Comparison of ENCODE assay signal across 18 cellular contexts in genomic region chr10:132334883-132335188, GRCh38.
"Had no signal": no experiment of that assay in that cellular context is flagged by ENCODE, and none has a peak within 500 bp of the region (broad histone marks: within the 10 kb centered on the region; RNA-seq: fewer than 3 reads in every experiment).

No MANE protein-coding gene starts in this region.

- H3K27ac ChIP-seq: epithelial cell of prostate, hepatocyte, psoas muscle, testis, WERI-Rb-1 had no signal

- H3K4me3 Mint-ChIP-seq: activated T-helper 1 cell treated with anti-CD3 and anti-CD28 coated beads, Interleukin-12 subunit alpha, Interleukin-12 subunit beta, Interleukin-2, Interleukin-4 antibody, amounts not matched to agents 30 ng/mL and 10 ng/mL and 1 ng/mL, durations not matched to agents 14 hours and 24 hours and 36 hours; endodermal cell had no signal

- H2AFZ ChIP-seq: hepatocyte had no signal

- H3K4me3 ChIP-seq: hepatocyte, lung, psoas muscle, testis had no signal

- FAIRE-seq: small intestine had no signal

- H3K27me3 Mint-ChIP-seq: activated naive CD8-positive, alpha-beta T cell had no signal

- H3K9me3 Mint-ChIP-seq: activated T-helper 1 cell treated with anti-CD3 and anti-CD28 coated beads, Interleukin-12 subunit alpha, Interleukin-12 subunit beta, Interleukin-2, Interleukin-4 antibody, amounts not matched to agents 30 ng/mL and 10 ng/mL and 1 ng/mL, durations not matched to agents 14 hours and 24 hours and 36 hours had no signal

- H3K9me3 ChIP-seq: psoas muscle, testis had no signal

- DNase-seq: activated CD4-positive, alpha-beta T cell treated with anti-CD3 and anti-CD28 coated beads, Interleukin-2, amount 50 U/mL, for 4 hours; activated T-cell treated with anti-CD3 and anti-CD28 coated beads for 4 hours; foreskin fibroblast; islet precursor cell; psoas muscle; stimulated activated CD4-positive, alpha-beta T cell treated with anti-CD3 and anti-CD28 coated beads, Interleukin-15, amount 100 ng/mL, for 24 hours; stimulated activated CD4-positive, alpha-beta T cell treated with anti-CD3 and anti-CD28 coated beads, Interleukin-2, amount 100 ng/mL, for 48 hours; T-helper 2 cell had no signal

- ATAC-seq: left colon, psoas muscle had no signal

- H3K4me2 ChIP-seq: hepatocyte had no signal

- H3K27me3 ChIP-seq: hepatocyte, testis had no signal

- H3K27ac Mint-ChIP-seq: activated naive CD8-positive, alpha-beta T cell; activated T-helper 1 cell treated with anti-CD3 and anti-CD28 coated beads, Interleukin-12 subunit alpha, Interleukin-12 subunit beta, Interleukin-2, Interleukin-4 antibody, amounts not matched to agents 30 ng/mL and 10 ng/mL and 1 ng/mL, durations not matched to agents 14 hours and 24 hours and 36 hours; endodermal cell had no signal
